Comparison of ENCODE assay signal across 27 cellular contexts in genomic region chr16:15511759-15512487, GRCh38.
"Had no signal": no experiment of that assay in that cellular context is flagged by ENCODE, and none has a peak within 500 bp of the region (broad histone marks: within the 10 kb centered on the region; RNA-seq: fewer than 3 reads in every experiment).

No MANE protein-coding gene starts in this region.

- H3K9me3 Mint-ChIP-seq: endodermal cell; naive thymus-derived CD4-positive, alpha-beta T cell; nephron; stimulated activated naive B cell treated with anti-CD40 and anti-IgM and Interleukin-4, amounts not matched to agents 10 μg/mL and 1 μg/mL and 100 μg/mL, for 72 hours; type B pancreatic cell had no signal

- H3K27ac Mint-ChIP-seq: endodermal cell; stimulated activated naive B cell treated with anti-CD40 and anti-IgM and Interleukin-4, amounts not matched to agents 10 μg/mL and 1 μg/mL and 100 μg/mL, for 72 hours; type B pancreatic cell had no signal

- ATAC-seq: esophagus mucosa; heart right ventricle; left cardiac atrium; left lung; naive thymus-derived CD4-positive, alpha-beta T cell; right cardiac atrium; stimulated activated naive B cell treated with anti-CD40 and anti-IgM and Interleukin-4, amounts not matched to agents 10 μg/mL and 1 μg/mL and 100 μg/mL, for 72 hours had no signal

- H3K4me3 Mint-ChIP-seq: endodermal cell; naive thymus-derived CD4-positive, alpha-beta T cell; nephron; stimulated activated naive B cell treated with anti-CD40 and anti-IgM and Interleukin-4, amounts not matched to agents 10 μg/mL and 1 μg/mL and 100 μg/mL, for 72 hours; type B pancreatic cell had no signal

- H3K4me3 ChIP-seq: heart right ventricle, left lung, ovary, psoas muscle, skin epidermis, spleen, stomach, testis, tibial artery had no signal

- H3K9me3 ChIP-seq: heart right ventricle, left lung, ovary, psoas muscle, spleen, stomach, testis, tibial artery had no signal

- H3K36me3 ChIP-seq: left lung, ovary had no signal

- H3K27me3 ChIP-seq: heart right ventricle, left lung, ovary, stomach, testis, tibial artery had no signal

- DNase-seq: effector CD8-positive, alpha-beta T cell; endodermal cell; foreskin melanocyte; glutamatergic neuron; heart right ventricle; hippocampal formation; left cardiac atrium; left lung; mesendoderm; midbrain; naive thymus-derived CD4-positive, alpha-beta T cell; occipital lobe; ovary; posterior cingulate gyrus; psoas muscle; right cardiac atrium; spleen; stimulated activated CD4-positive, alpha-beta T cell treated with anti-CD3 and anti-CD28 coated beads, Interleukin-2, amount 100 ng/mL, for 48 hours; stimulated activated naive B cell treated with anti-CD40 and anti-IgM and Interleukin-4, amounts not matched to agents 10 μg/mL and 1 μg/mL and 100 μg/mL, for 72 hours; stomach; testis; tibial artery had no signal

- H3K36me3 Mint-ChIP-seq: naive thymus-derived CD4-positive, alpha-beta T cell had no signal

- H3K27ac ChIP-seq: epithelial cell of prostate, left lung, ovary, skin epidermis, spleen, stomach, testis, tibial artery had no signal
